8 cellular contexts compared by ENCODE assay signal in the genomic region with DNA sequence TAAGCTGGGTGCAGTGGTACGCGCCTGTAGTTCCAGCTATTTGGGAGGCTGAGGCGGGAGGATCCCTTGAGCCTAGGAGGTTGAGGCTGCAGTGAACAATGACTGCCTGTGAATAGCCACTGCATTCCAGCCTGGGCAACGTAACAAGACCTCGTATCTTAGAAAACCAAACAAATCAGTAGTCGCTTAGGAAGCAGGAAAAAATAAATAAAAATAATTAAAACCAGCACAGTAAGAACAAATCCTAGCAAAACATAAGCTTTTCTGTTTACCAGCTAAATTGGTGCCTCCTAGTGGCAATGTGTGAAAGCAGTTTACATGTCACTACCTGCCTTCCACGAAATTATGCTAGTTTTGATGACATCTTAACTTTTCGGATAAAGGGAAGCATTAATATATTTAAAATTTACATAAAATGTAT. TPM values are rescaled to one million over a fixed set of nuclear protein-coding genes. Genes with fewer than 3 reads are reported as not detected.
A peak's percentile ranks its signal among the peaks of the same experiment; 100 is the strongest.
DNase-seq lines count a peak whose midpoint lies in the region; ATAC-seq and TF ChIP-seq lines count a peak whose summit lies in the region.

No MANE protein-coding gene starts in this region.

- H3K4me3 Mint-ChIP-seq in osteocyte (ENCODE audit: unreplicated experiment), result peak overlapping the region; percentile 82

- ATAC-seq in HCT116, result no peak

- H3K4me1 ChIP-seq in HCT116 (ENCODE audit: control insufficient read depth in 1 of 2, insufficient read depth in 2 of 2, low read length in 2 of 2), result peaks cover 3 to 34% of the 10 kb centered on the region in 2 experiments; a peak in 3 of 4 replicates

- RAD21 ChIA-PET in HCT116 (lab: Charles Lee; ENCODE audit: low non-redundant PET in 1 of 2, low total read pairs in 2 of 2, uncharacterized antibody in 2 of 2, unreplicated experiment in 2 of 2), result no interaction called here

- peak; percentile 52 for TF ChIP-seq RAD21 in HCT116 (IDR thresholded peaks at IDR 0.05; ENCODE audit: low read depth)

- TF ChIP-seq CTCF in C4-2B (conservative IDR thresholded peaks at IDR 0.05), result peak; percentile 86
- peak; percentile 53 to 75 (median 69); a peak in 5 of 6 replicates for TF ChIP-seq CTCF in HCT116 (IDR thresholded peaks at IDR 0.05 in 2 of 3, conservative IDR thresholded peaks at IDR 0.05 in 1 of 3; ENCODE audit: borderline replicate concordance in 1 of 3, insufficient read depth in 1 of 3, low read depth in 2 of 3, low read length in 2 of 3)
- TF ChIP-seq CTCF in osteocyte (IDR thresholded peaks at IDR 0.05), result peak; percentile 71

- H3K27ac Mint-ChIP-seq in osteocyte (ENCODE audit: unreplicated experiment), result peak overlapping the region; percentile 90

- H3K79me2 ChIP-seq in HCT116 (ENCODE audit: insufficient read depth, low read length), result peaks cover 28% of the 10 kb centered on the region

- H4K20me1 ChIP-seq in HCT116 (ENCODE audit: insufficient read depth), result no peaks in the 10 kb centered on the region

- no peak for TF ChIP-seq POLR2A in HCT116 (IDR thresholded peaks at IDR 0.05; ENCODE audit: borderline replicate concordance, extremely low read depth, insufficient read depth, insufficient read length)

- peak overlapping the region; percentile 97 for H3K27ac ChIP-seq in C4-2B
- peak overlapping the region; percentile 79 for H3K27ac ChIP-seq in HCT116 (ENCODE audit: low read depth, low read length)
- 0 out of 2 replicates have a peak overlapping the region, but pooled peaks have one; percentile 43 for H3K27ac ChIP-seq in SK-N-MC
- peak overlapping the region; percentile 96 for H3K27ac ChIP-seq in epithelial cell of prostate

- POLR2A ChIA-PET in HCT116 (lab: Charles Lee), result interaction anchor here (1.1 to 2.1 kb wide), 4 partner anchors 9 to 413 kb away, joined by 5 to 12 read pairs (median 6); partner anchors contain the start of genes KAT8 and ZNF267

- H3K36me3 Mint-ChIP-seq in osteocyte (ENCODE audit: unreplicated experiment), result peaks cover 19% of the 10 kb centered on the region

- no peaks in the 10 kb centered on the region for H3K27me3 Mint-ChIP-seq in osteocyte (ENCODE audit: unreplicated experiment)

- peak overlapping the region; percentile 57 for H3K9ac ChIP-seq in HCT116 (ENCODE audit: low read length)
- H3K9ac ChIP-seq in SK-N-MC (ENCODE audit: insufficient read length), result no peak overlapping the region

- no peaks in the 10 kb centered on the region for H3K27me3 ChIP-seq in HCT116 (ENCODE audit: insufficient read depth, low read length)

- H3K36me3 ChIP-seq in HCT116 (ENCODE audit: control insufficient read depth in 1 of 2, insufficient read depth in 2 of 2, low read length in 2 of 2) (no peaks in the 10 kb centered on the region), SK-N-MC (ENCODE audit: insufficient read depth, low read length) (0 out of 2 replicates have a peak, but pooled peaks cover 3% of the 10 kb centered on the region)

- no peaks in the 10 kb centered on the region for H3K9me3 Mint-ChIP-seq in osteocyte (ENCODE audit: unreplicated experiment)

- TSS peak; percentile 80 for BruUV-seq in HCT116 (replicated peaks; lab: Mats Ljungman, UMichigan)

- H3K4me3 ChIP-seq in HCT116 (replicated peaks in 1 of 2; ENCODE audit: low read depth in 1 of 2, low read length in 2 of 2) (peak overlapping the region; percentile 69 to 70), SK-N-MC (peak overlapping the region; percentile 97)

- intact Hi-C loops in HCT116 (cut with micrococcal nuclease), result no loop called here

- DNase-seq in HCT116 (ENCODE audit: low read depth, low spot score) (peak; percentile 56), SK-N-MC (ENCODE audit: low read depth, low spot score) (no peak), epithelial cell of prostate (ENCODE audit: low read depth, low spot score) (no peak), osteocyte (ENCODE audit: extremely low spot score, unreplicated experiment) (no peak), OCI-M2 (lab: John Stamatoyannopoulos, UW; ENCODE audit: unreplicated experiment) (no peak), inferior parietal cortex (ENCODE audit: extremely low spot score) (no peak)
- no peak for DNase-seq in activated CD4-positive, CD25-positive, alpha-beta regulatory T cell treated with anti-CD3 and anti-CD28 coated beads, Interleukin-2, amount 50 U/mL, for 72 hours

- peaks cover 36% of the 10 kb centered on the region for H3K4me1 Mint-ChIP-seq in osteocyte (ENCODE audit: unreplicated experiment)

- H3K4me2 ChIP-seq in HCT116 (ENCODE audit: low read length), result peak overlapping the region; percentile 84

- CTCF ChIA-PET in HCT116 (lab: Charles Lee), result interaction anchor here (0.7 to 3.4 kb wide), 17 partner anchors 9 to 507 kb away, joined by 3 to 32 read pairs (median 7); partner anchors contain the start of genes HSD3B7, KAT8, TGFB1I1 and ZNF267

- H3K9me2 ChIP-seq in HCT116 (ENCODE audit: insufficient read depth), result no peaks in the 10 kb centered on the region

- H2AFZ ChIP-seq in HCT116 (ENCODE audit: low read depth, low read length, poor library complexity, severe bottlenecking), result no peak overlapping the region

- H3K9me3 ChIP-seq in HCT116 (ENCODE audit: control insufficient read depth in 1 of 2, insufficient read depth in 1 of 2, low read depth in 1 of 2, low read length in 2 of 2), result no peaks in the 10 kb centered on the region
- H3K9me3 ChIP-seq in SK-N-MC (ENCODE audit: low read depth, low read length), result no peaks in the 10 kb centered on the region

TF ChIP-seq in HCT116, 20 proteins besides CTCF, POLR2A, EP300 and RAD21:
- TF ChIP-seq EGR1 (IDR thresholded peaks at IDR 0.05; ENCODE audit: low read depth), result no peak
- TF ChIP-seq CEBPB (IDR thresholded peaks at IDR 0.05; ENCODE audit: low read depth), result 0 out of 2 replicates have a peak, but pooled peaks have one; percentile 7
- TF ChIP-seq CBX3 (IDR thresholded peaks at IDR 0.05; ENCODE audit: low read depth), result peak; percentile 32; the same call in 1 of the 2 replicates
- TF ChIP-seq, protein P1, sequence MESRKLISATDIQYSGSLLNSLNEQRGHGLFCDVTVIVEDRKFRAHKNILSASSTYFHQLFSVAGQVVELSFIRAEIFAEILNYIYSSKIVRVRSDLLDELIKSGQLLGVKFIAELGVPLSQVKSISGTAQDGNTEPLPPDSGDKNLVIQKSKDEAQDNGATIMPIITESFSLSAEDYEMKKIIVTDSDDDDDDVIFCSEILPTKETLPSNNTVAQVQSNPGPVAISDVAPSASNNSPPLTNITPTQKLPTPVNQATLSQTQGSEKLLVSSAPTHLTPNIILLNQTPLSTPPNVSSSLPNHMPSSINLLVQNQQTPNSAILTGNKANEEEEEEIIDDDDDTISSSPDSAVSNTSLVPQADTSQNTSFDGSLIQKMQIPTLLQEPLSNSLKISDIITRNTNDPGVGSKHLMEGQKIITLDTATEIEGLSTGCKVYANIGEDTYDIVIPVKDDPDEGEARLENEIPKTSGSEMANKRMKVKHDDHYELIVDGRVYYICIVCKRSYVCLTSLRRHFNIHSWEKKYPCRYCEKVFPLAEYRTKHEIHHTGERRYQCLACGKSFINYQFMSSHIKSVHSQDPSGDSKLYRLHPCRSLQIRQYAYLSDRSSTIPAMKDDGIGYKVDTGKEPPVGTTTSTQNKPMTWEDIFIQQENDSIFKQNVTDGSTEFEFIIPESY (IDR thresholded peaks at IDR 0.05; ENCODE audit: extremely low read depth, insufficient replicate concordance, low read length), result no peak

RNA-seq across cellular contexts. Expression of gene ARMC5, which starts 1.3 kb away (rescaled TPM):
- total RNA-seq in HCT116 (2021; ENCODE audit: unreplicated experiment) (11.8 TPM), osteocyte (12.3 and 12.8 TPM in 2 replicates)
- 9.9 and 10.2 TPM in 2 replicates for polyA plus RNA-seq in HCT116 (2012)

RNA-seq across cellular contexts. Expression of gene TGFB1I1, which starts 11.4 kb away (rescaled TPM):
- 8.7 TPM for total RNA-seq in HCT116 (2021; ENCODE audit: unreplicated experiment)
- 12.0 and 12.8 TPM in 2 replicates for polyA plus RNA-seq in HCT116 (2012)
- total RNA-seq in osteocyte, result 112 and 120 TPM in 2 replicates

RNA-seq across cellular contexts. Expression of gene ZNF843, which starts 18.0 kb away (rescaled TPM):
- total RNA-seq in HCT116 (2021; ENCODE audit: unreplicated experiment), result 0.69 TPM
- polyA plus RNA-seq in HCT116 (2012), result 0.42 and 0.60 TPM in 2 replicates
- total RNA-seq in osteocyte, result 2.9 and 3.2 TPM in 2 replicates

RNA-seq across cellular contexts. Expression of gene SLC5A2, which starts 22.3 kb away (rescaled TPM):
- total RNA-seq in HCT116 (2021; ENCODE audit: unreplicated experiment) (0.10 TPM), osteocyte (not detected in 2 replicates)
- 0.94 and 4.3 TPM in 2 replicates for polyA plus RNA-seq in HCT116 (2012)

RNA-seq across cellular contexts. Expression of gene COX6A2, which starts 32.4 kb away (rescaled TPM):
- total RNA-seq in HCT116 (2021; ENCODE audit: unreplicated experiment) (not detected), osteocyte (not detected in 2 replicates)
- polyA plus RNA-seq in HCT116 (2012), result not detected in 2 replicates

Comparison
In these comparisons a context has a peak if more than half of its experiments do, and no peak if none do; other contexts are left out.
1. H3K27ac ChIP-seq: peak in every context shown above with its lines; median percentile 97 in C4-2B; 96 in epithelial cell of prostate; 79 in HCT116; 43 in SK-N-MC.
2. RNA of gene TGFB1I1, which starts 11.4 kb away (total RNA-seq): 112 to 120 TPM in osteocyte; 8.7 TPM in HCT116 (single experiment); every median in the first group is over 10 times any median in the second.
3. Peak in every context shown above with its lines, with median percentiles within 50 percentile points of each other: CTCF ChIP-seq.